Comparison of ENCODE assay signal across 8 cellular contexts in the genomic region with DNA sequence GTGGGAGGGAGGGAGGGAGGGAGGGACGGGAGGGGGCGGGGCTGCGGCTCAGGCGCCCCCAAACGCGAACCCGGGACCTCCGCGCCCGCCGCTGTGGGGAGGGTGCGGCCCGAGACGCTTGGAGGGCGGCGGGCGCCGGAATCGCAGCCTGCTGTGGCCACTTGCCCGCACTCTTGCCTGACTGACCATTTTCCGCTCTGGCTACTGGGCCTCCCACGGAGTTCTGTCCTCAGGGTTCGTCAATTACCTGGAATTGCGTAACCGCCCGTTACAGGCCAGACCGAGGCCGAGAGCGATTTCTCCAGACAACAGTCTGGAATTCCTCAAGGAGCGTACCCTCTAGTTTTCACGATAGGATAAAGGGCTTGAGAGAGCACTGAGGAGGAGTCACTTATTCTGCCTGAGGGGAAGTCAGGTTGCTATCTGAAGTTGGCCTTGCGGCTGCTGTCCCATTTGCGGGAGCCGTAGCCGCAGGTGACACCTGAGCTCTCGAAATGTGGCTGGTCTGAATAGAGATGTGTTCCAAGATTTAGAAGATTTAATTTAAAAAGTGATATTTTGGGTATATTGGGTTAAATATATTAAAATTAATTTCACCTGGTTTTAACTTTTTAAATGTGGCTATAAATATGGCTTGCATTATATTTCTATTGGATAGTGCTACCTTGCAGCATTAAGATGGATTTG. TPM values are rescaled to one million over a fixed set of nuclear protein-coding genes. Genes with fewer than 3 reads are reported as not detected.
A peak's percentile ranks its signal among the peaks of the same experiment; 100 is the strongest.
DNase-seq lines count a peak whose midpoint lies in the region; ATAC-seq and TF ChIP-seq lines count a peak whose summit lies in the region.

No MANE protein-coding gene starts in this region.

- H2BK15ac ChIP-seq in H9 (ENCODE audit: low read depth, low read length), result no peak overlapping the region

- no peak overlapping the region for H2BK12ac ChIP-seq in H9 (ENCODE audit: insufficient read length, low read depth, low read length)
- no peak overlapping the region for H2BK12ac ChIP-seq in trophoblast cell (ENCODE audit: low read length)

- H3K79me2 ChIP-seq in H9 (ENCODE audit: insufficient read depth, low read length) (no peaks in the 10 kb centered on the region), trophoblast cell (ENCODE audit: control insufficient read depth, insufficient read depth, low read length, poor library complexity) (peaks cover 3% of the 10 kb centered on the region)

- no peaks in the 10 kb centered on the region for H3K9me3 Mint-ChIP-seq in H9
- H3K9me3 Mint-ChIP-seq in activated CD8-positive, alpha-beta T cell treated with anti-CD3 and anti-CD28 coated beads for 36 hours, result no peaks in the 10 kb centered on the region

- no peak for TF ChIP-seq CTCF in H9 (conservative IDR thresholded peaks at IDR 0.05)
- no peak for TF ChIP-seq CTCF in activated CD8-positive, alpha-beta T cell treated with anti-CD3 and anti-CD28 coated beads for 36 hours (IDR thresholded peaks at IDR 0.05)

- ATAC-seq in activated CD8-positive, alpha-beta T cell treated with anti-CD3 and anti-CD28 coated beads for 36 hours, result no peak
- peak; percentile 79 for ATAC-seq in Right ventricle myocardium superior (ENCODE audit: poor library complexity)

- H3K23me2 ChIP-seq in H9 (ENCODE audit: insufficient read length, low read depth, low read length, poor library complexity, severe bottlenecking), result peaks cover 10% of the 10 kb centered on the region

- H2AK5ac ChIP-seq in H9 (ENCODE audit: insufficient read length, low read length), result no peak overlapping the region
- H2AK5ac ChIP-seq in trophoblast cell (ENCODE audit: low read length), result no peak overlapping the region

- no peak overlapping the region for H4K12ac ChIP-seq in trophoblast cell (ENCODE audit: low read depth, low read length)

- H2BK120ac ChIP-seq in H9 (ENCODE audit: low read depth, low read length, poor library complexity, severe bottlenecking), result no peak overlapping the region
- H2BK120ac ChIP-seq in trophoblast cell (ENCODE audit: insufficient read depth, low read length, poor library complexity), result peak overlapping the region; percentile 77

- peaks cover 3 to 7% (median 4%) of the 10 kb centered on the region in 3 experiments; a peak in 4 of 7 replicates for H3K36me3 Mint-ChIP-seq in H9 (ENCODE audit: insufficient read depth in 1 of 3, low read depth in 3 of 3)
- H3K36me3 Mint-ChIP-seq in activated CD8-positive, alpha-beta T cell treated with anti-CD3 and anti-CD28 coated beads for 36 hours (ENCODE audit: low read depth), result peaks cover 15% of the 10 kb centered on the region

- no peak overlapping the region for H2BK5ac ChIP-seq in H9 (ENCODE audit: insufficient read length, low read length)
- peak overlapping the region; percentile 84 for H2BK5ac ChIP-seq in trophoblast cell (ENCODE audit: low read depth, low read length, poor library complexity)

- H3K27me3 Mint-ChIP-seq in H9 (ENCODE audit: low read depth), result peaks cover 5% of the 10 kb centered on the region
- no peaks in the 10 kb centered on the region for H3K27me3 Mint-ChIP-seq in activated CD8-positive, alpha-beta T cell treated with anti-CD3 and anti-CD28 coated beads for 36 hours

- no peak overlapping the region for H3K23ac ChIP-seq in H9 (ENCODE audit: insufficient read length, low read depth, low read length)
- no peak overlapping the region for H3K23ac ChIP-seq in trophoblast cell (ENCODE audit: low read length)

- no CpG with 5 or more reads among the region's 36 CpGs for WGBS in H9 (ENCODE audit: extremely low coverage, insufficient read length, low lambda C conversion rate)
- no CpG with 5 or more reads among the region's 36 CpGs for WGBS in trophoblast cell (ENCODE audit: extremely low coverage, insufficient coverage, insufficient read length)

- H3K14ac ChIP-seq in H9 (ENCODE audit: insufficient read depth, low read length), result no peak overlapping the region
- H3K14ac ChIP-seq in trophoblast cell (ENCODE audit: low read length), result no peak overlapping the region

- H3K36me3 ChIP-seq in MG63, result no peaks in the 10 kb centered on the region; the same call in 1 of the 2 replicates
- peaks cover 8 to 13% of the 10 kb centered on the region in 2 experiments for H3K36me3 ChIP-seq in trophoblast cell (ENCODE audit: control insufficient read depth in 1 of 2, insufficient read depth in 2 of 2, low read length in 2 of 2)

- H3K27ac Mint-ChIP-seq in H9, result peak overlapping the region in 2 of 3 experiments; percentile 59 to 88; a peak in 3 of 7 replicates
- H3K27ac Mint-ChIP-seq in activated CD8-positive, alpha-beta T cell treated with anti-CD3 and anti-CD28 coated beads for 36 hours, result peak overlapping the region; percentile 43

- peak overlapping the region; percentile 51 for H3K9ac ChIP-seq in H9 (ENCODE audit: extremely low read depth, insufficient read length, low read length)
- no peak overlapping the region for H3K9ac ChIP-seq in trophoblast cell (ENCODE audit: low read length)

- no peak overlapping the region for H4K8ac ChIP-seq in H9 (replicated peaks; ENCODE audit: insufficient read length, low read depth, low read length)
- no peak overlapping the region for H4K8ac ChIP-seq in trophoblast cell (ENCODE audit: low read depth, low read length)

- POLR2A ChIA-PET in activated CD8-positive, alpha-beta T cell treated with anti-CD3 and anti-CD28 coated beads for 36 hours (lab: Charles Lee), result no interaction called here

- H3K4me1 ChIP-seq in H9 (ENCODE audit: insufficient read depth, low read length) (peaks cover 2% of the 10 kb centered on the region; the same call in 1 of the 2 replicates), trophoblast cell (ENCODE audit: control insufficient read depth in 1 of 2, insufficient read depth in 2 of 2, low read length in 2 of 2) (peaks cover 8 to 13% of the 10 kb centered on the region in 2 experiments)

- H4K20me1 ChIP-seq in H9 (ENCODE audit: control insufficient read depth, insufficient read depth, insufficient read length), result no peaks in the 10 kb centered on the region

- H3T11ph ChIP-seq in H9 (ENCODE audit: low read length), result no peak overlapping the region

- CTCF ChIA-PET in activated CD8-positive, alpha-beta T cell treated with anti-CD3 and anti-CD28 coated beads for 36 hours (lab: Charles Lee), result no interaction called here

- H2AFZ ChIP-seq in H9 (ENCODE audit: low read length) (peak overlapping the region; percentile 88), trophoblast cell (ENCODE audit: insufficient read depth, low read length, poor library complexity) (peak overlapping the region; percentile 71)

- peak; percentile 54 for DNase-seq in NK-92 treated with Interleukin-12 subunit alpha and Interleukin-12 subunit beta, amount 100 ng/mL, for 24 hours (lab: John Stamatoyannopoulos, UW)
- DNase-seq in NK-92 (lab: John Stamatoyannopoulos, UW; ENCODE audit: unreplicated experiment) (no peak), H9 (peak; percentile 82), MG63 (no peak), Right ventricle myocardium superior (peak; percentile 87), trophoblast cell (peak; percentile 94 to 98), GM19238 (ENCODE audit: insufficient read length, low spot score) (no peak)
- DNase-seq in activated CD8-positive, alpha-beta T cell treated with anti-CD3 and anti-CD28 coated beads for 36 hours, result no peak

- H3K27me3 ChIP-seq in H9 (ENCODE audit: insufficient read depth, low read length) (no peaks in the 10 kb centered on the region), MG63 (peaks cover 7% of the 10 kb centered on the region), trophoblast cell (ENCODE audit: insufficient read depth, low read length) (no peaks in the 10 kb centered on the region)

- H3K9me3 ChIP-seq in H9 (ENCODE audit: control insufficient read depth, low read depth, low read length) (no peaks in the 10 kb centered on the region), MG63 (no peaks in the 10 kb centered on the region), trophoblast cell (ENCODE audit: insufficient read depth, low read depth, low read length) (no peaks in the 10 kb centered on the region)

- H2BK20ac ChIP-seq in H9 (ENCODE audit: low read depth, low read length, poor library complexity, severe bottlenecking), result no peak overlapping the region

- H3K79me1 ChIP-seq in H9 (ENCODE audit: insufficient read depth, low read depth, low read length, poor library complexity, severe bottlenecking) (no peaks in the 10 kb centered on the region), trophoblast cell (ENCODE audit: low read length) (peaks cover 18% of the 10 kb centered on the region)

- H3K4me3 Mint-ChIP-seq in H9, result peak overlapping the region; percentile 83 to 90
- peak overlapping the region; percentile 69 for H3K4me3 Mint-ChIP-seq in activated CD8-positive, alpha-beta T cell treated with anti-CD3 and anti-CD28 coated beads for 36 hours

- no peak overlapping the region for H3K56ac ChIP-seq in H9 (ENCODE audit: insufficient read length, low read depth, low read length)

- no peak overlapping the region for H4K5ac ChIP-seq in H9 (ENCODE audit: insufficient read length, low read depth, low read length)

- H3K4me3 ChIP-seq in MG63 (peak overlapping the region; percentile 70), trophoblast cell (ENCODE audit: low read depth, low read length) (peak overlapping the region; percentile 67)

- intact Hi-C loops in activated CD8-positive, alpha-beta T cell treated with anti-CD3 and anti-CD28 coated beads for 36 hours (cut with micrococcal nuclease), result no loop called here
- intact Hi-C loops in Right ventricle myocardium superior (cut with DNase I), result no loop called here

- H4K91ac ChIP-seq in H9 (ENCODE audit: insufficient read length, low read depth, low read length) (no peak overlapping the region), trophoblast cell (ENCODE audit: low read depth, low read length) (peak overlapping the region; percentile 76)

- H3K18ac ChIP-seq in H9 (ENCODE audit: insufficient read length, low read depth, low read length) (peak overlapping the region; percentile 30), trophoblast cell (ENCODE audit: low read length) (peak overlapping the region; percentile 63)

- no peak overlapping the region for H3K4ac ChIP-seq in H9 (ENCODE audit: low read depth, low read length)
- H3K4ac ChIP-seq in trophoblast cell (ENCODE audit: low read depth, low read length), result no peak overlapping the region

- H3K4me1 Mint-ChIP-seq in H9, result peaks cover 6 to 10% of the 10 kb centered on the region in 2 experiments
- peaks cover 22% of the 10 kb centered on the region for H3K4me1 Mint-ChIP-seq in activated CD8-positive, alpha-beta T cell treated with anti-CD3 and anti-CD28 coated beads for 36 hours (ENCODE audit: low read depth)

- H3K4me2 ChIP-seq in H9 (ENCODE audit: insufficient read depth, insufficient read length, low read length) (peak overlapping the region; percentile 93), trophoblast cell (ENCODE audit: low read length) (peak overlapping the region; percentile 66)

- H3K27ac ChIP-seq in H9 (ENCODE audit: insufficient read length, low read depth, low read length), result no peak overlapping the region
- H3K27ac ChIP-seq in trophoblast cell (ENCODE audit: low read depth, low read length), result peak overlapping the region; percentile 100

RNA-seq across cellular contexts. Expression of gene ZNF641, which starts 0.4 kb away (rescaled TPM):
- 8.1 and 8.5 TPM in 2 replicates for total RNA-seq in H9 (2021)
- total RNA-seq in MG63 (2014; rRNA removed; shearing (Covaris generic); ENCODE audit: low replicate concordance), result 2.9 and 3.4 TPM in 2 replicates
- total RNA-seq in activated CD8-positive, alpha-beta T cell treated with anti-CD3 and anti-CD28 coated beads for 36 hours, result 1 to 10 TPM; 5.0 to 5.1 TPM
- total RNA-seq in Right ventricle myocardium superior, result 13.7 TPM
- polyA plus RNA-seq in trophoblast cell (2013), result 15.9 and 16.6 TPM in 2 replicates

Comparison
In these comparisons a context has a peak if more than half of its experiments do, and no peak if none do; other contexts are left out.
1. DNase-seq: peak in NK-92 treated with Interleukin-12 subunit alpha and Interleukin-12 subunit beta, amount 100 ng/mL, for 24 hours (single experiment), H9 (single experiment), Right ventricle myocardium superior (single experiment) and trophoblast cell (2 of 2); none in NK-92 (single experiment), MG63 (single experiment), activated CD8-positive, alpha-beta T cell treated with anti-CD3 and anti-CD28 coated beads for 36 hours (single experiment) and GM19238 (single experiment).